ENCODE assay signal across 10 cellular contexts in the genomic region with DNA sequence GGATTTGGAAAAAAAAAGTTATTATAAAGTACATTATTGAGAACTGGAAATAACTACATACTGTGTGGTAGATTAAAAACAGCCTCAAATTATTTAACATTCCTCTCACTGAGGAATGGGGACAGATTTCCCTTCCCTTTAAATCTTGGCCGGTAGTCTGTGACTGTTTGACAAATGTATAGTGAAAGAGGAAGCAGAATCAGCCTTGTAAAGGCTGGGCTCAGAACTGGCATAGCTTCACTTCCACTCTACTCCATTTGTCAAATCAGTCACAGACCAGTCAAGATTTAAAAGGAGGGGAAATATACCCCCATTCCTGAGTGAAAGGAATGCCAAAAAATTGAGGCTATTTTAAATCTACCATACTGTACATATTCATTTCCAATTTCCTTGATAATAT. TPM values are rescaled to one million over a fixed set of nuclear protein-coding genes. Genes with fewer than 3 reads are reported as not detected.
DNase-seq lines count a peak whose midpoint lies in the region; ATAC-seq and TF ChIP-seq lines count a peak whose summit lies in the region.
"Had no signal": no experiment of that assay in that cellular context is flagged by ENCODE, and none has a peak within 500 bp of the region (broad histone marks: within the 10 kb centered on the region; RNA-seq: fewer than 3 reads in every experiment).

No MANE protein-coding gene starts in this region.

- H3K4me1 ChIP-seq in right cardiac atrium (ENCODE audit: control insufficient read depth, insufficient read depth, low read length) (no peaks in the 10 kb centered on the region), uterus (no peaks in the 10 kb centered on the region)

- WGBS in right cardiac atrium, result 22% methylated on average over 1 of the region's 1 CpG

- no peak for TF ChIP-seq CTCF in uterus (IDR thresholded peaks at IDR 0.05)
- no peak for TF ChIP-seq CTCF in RWPE1 (conservative IDR thresholded peaks at IDR 0.05; ENCODE audit: low read depth)

- H3K4me3 Mint-ChIP-seq in activated CD4-positive, alpha-beta T cell treated with anti-CD3 and anti-CD28 coated beads for 36 hours, result no peak overlapping the region
- H3K4me3 Mint-ChIP-seq: WTC11 had no signal

- no peak overlapping the region for H3K27ac Mint-ChIP-seq in activated CD4-positive, alpha-beta T cell treated with anti-CD3 and anti-CD28 coated beads for 36 hours

- H3K9me3 ChIP-seq in right cardiac atrium (ENCODE audit: control insufficient read depth, low read length), result no peaks in the 10 kb centered on the region
- H3K9me3 ChIP-seq in uterus, result no peaks in the 10 kb centered on the region

- H3K36me3 Mint-ChIP-seq in activated CD4-positive, alpha-beta T cell treated with anti-CD3 and anti-CD28 coated beads for 36 hours (ENCODE audit: low read depth), result no peaks in the 10 kb centered on the region
- H3K36me3 Mint-ChIP-seq: WTC11 had no signal

- H3K27ac ChIP-seq in right cardiac atrium (ENCODE audit: low read length) (no peak overlapping the region), uterus (no peak overlapping the region), RWPE1 (no peak overlapping the region)
- H3K27ac ChIP-seq: cardiac muscle cell had no signal

- H3K27me3 ChIP-seq in right cardiac atrium (ENCODE audit: control insufficient read depth, insufficient read depth) (no peaks in the 10 kb centered on the region), uterus (no peaks in the 10 kb centered on the region)
- H3K27me3 ChIP-seq: cardiac muscle cell had no signal

- DNase-seq in right cardiac atrium (no peak), GM03348 (ENCODE audit: low spot score) (no peak), uterus (no peak), RWPE1 (ENCODE audit: low spot score) (no peak)
- DNase-seq in activated CD4-positive, alpha-beta T cell treated with anti-CD3 and anti-CD28 coated beads for 36 hours, result no peak

- no peaks in the 10 kb centered on the region for H3K27me3 Mint-ChIP-seq in activated CD4-positive, alpha-beta T cell treated with anti-CD3 and anti-CD28 coated beads for 36 hours

- intact Hi-C loops in right cardiac atrium (cut with DNase I) (no loop called here), uterus (cut with DNase I; ENCODE audit: low total_unique reads) (no loop called here)
- intact Hi-C loops in activated CD4-positive, alpha-beta T cell treated with anti-CD3 and anti-CD28 coated beads for 36 hours (cut with DNase I, micrococcal nuclease), result no loop called here

- no peaks in the 10 kb centered on the region for H3K36me3 ChIP-seq in uterus
- H3K36me3 ChIP-seq: cardiac muscle cell had no signal

- POLR2A ChIA-PET in RWPE1 (lab: Yijun Ruan, JAX; ENCODE audit: low non-redundant PET), result no interaction called here
- POLR2A ChIA-PET in activated CD4-positive, alpha-beta T cell treated with anti-CD3 and anti-CD28 coated beads for 36 hours (lab: Charles Lee), result no interaction called here

- peak; percentile 95 for ATAC-seq in GM18505 (IDR thresholded peaks at IDR 0.05; ENCODE audit: unreplicated experiment)
- peak; percentile 99 for ATAC-seq in GM21786 (IDR thresholded peaks at IDR 0.05; ENCODE audit: unreplicated experiment)
- ATAC-seq in HG03575 (IDR thresholded peaks at IDR 0.05; ENCODE audit: extremely low read depth, insufficient number of reproducible peaks, low FRiP score, unreplicated experiment), result peak; percentile 74
- peak; percentile 50 to 59 for ATAC-seq in right cardiac atrium
- ATAC-seq in activated CD4-positive, alpha-beta T cell treated with anti-CD3 and anti-CD28 coated beads for 36 hours, result no peak
- ATAC-seq: WTC11 had no signal

- CTCF ChIA-PET in RWPE1 (lab: Yijun Ruan, JAX), result no interaction called here
- CTCF ChIA-PET in activated CD4-positive, alpha-beta T cell treated with anti-CD3 and anti-CD28 coated beads for 36 hours (lab: Charles Lee), result interaction anchor here (1.0 to 1.7 kb wide), 2 partner anchors 12 to 115 kb away, joined by 3 to 6 read pairs; no protein-coding TSS in a partner anchor

- TF ChIP-seq POLR2A in GM18505 (IDR thresholded peaks at IDR 0.05; ENCODE audit: borderline replicate concordance, extremely low read depth, insufficient read depth, insufficient read length) (no peak), uterus (IDR thresholded peaks at IDR 0.05) (no peak)

- H3K9me3 Mint-ChIP-seq in activated CD4-positive, alpha-beta T cell treated with anti-CD3 and anti-CD28 coated beads for 36 hours (ENCODE audit: low read depth), result no peaks in the 10 kb centered on the region
- H3K9me3 Mint-ChIP-seq: WTC11 had no signal

- peaks cover 4% of the 10 kb centered on the region for H3K4me1 Mint-ChIP-seq in activated CD4-positive, alpha-beta T cell treated with anti-CD3 and anti-CD28 coated beads for 36 hours

- H3K4me3 ChIP-seq in right cardiac atrium (ENCODE audit: low read length) (no peak overlapping the region), uterus (no peak overlapping the region)
- H3K4me3 ChIP-seq: cardiac muscle cell had no signal

RNA-seq across cellular contexts. Expression of a gene that starts 18.2 kb away (rescaled TPM):
- total RNA-seq in right cardiac atrium, result 10 to 100 TPM; 11.9 to 20.1 (median 15.2) TPM
- polyA plus RNA-seq in right cardiac atrium, result 10.3 TPM
- 10 to 100 TPM; 21.6 to 74.1 (median 49.8) TPM for total RNA-seq in uterus
- 10 to 100 TPM; 16.6 to 16.7 TPM for total RNA-seq in activated CD4-positive, alpha-beta T cell treated with anti-CD3 and anti-CD28 coated beads for 36 hours

RNA-seq across cellular contexts. Expression of a gene that starts 35.3 kb away (rescaled TPM):
- total RNA-seq in right cardiac atrium (10 to 100 TPM; 41.3 to 52.3 (median 48.5) TPM), uterus (10 to 100 TPM; 17.6 to 53.2 (median 29.4) TPM)
- 14.6 TPM for polyA plus RNA-seq in right cardiac atrium
- 1 to 10 TPM; 9.2 to 9.6 TPM for total RNA-seq in activated CD4-positive, alpha-beta T cell treated with anti-CD3 and anti-CD28 coated beads for 36 hours
